In genomic region chr7:4715385-4715770, GRCh38 we compare ENCODE assay signal across 10 cellular contexts. TPM values are rescaled to one million over a fixed set of nuclear protein-coding genes. Genes with fewer than 3 reads are reported as not detected.
DNase-seq lines count a peak whose midpoint lies in the region; ATAC-seq and TF ChIP-seq lines count a peak whose summit lies in the region.
"Had no signal": no experiment of that assay in that cellular context is flagged by ENCODE, and none has a peak within 500 bp of the region (broad histone marks: within the 10 kb centered on the region; RNA-seq: fewer than 3 reads in every experiment).

No MANE protein-coding gene starts in this region.

- H3K27ac Mint-ChIP-seq in MCF 10A (ENCODE audit: low read depth, unreplicated experiment), result peak overlapping the region; percentile 20

- peak overlapping the region; percentile 56 for H3K4me3 Mint-ChIP-seq in MCF 10A (ENCODE audit: unreplicated experiment)

- H3K27me3 Mint-ChIP-seq in MCF 10A (ENCODE audit: insufficient read depth, unreplicated experiment), result no peaks in the 10 kb centered on the region

- no peak overlapping the region for H3K9ac ChIP-seq in liver (ENCODE audit: low read depth in 1 of 2, low read length in 2 of 2)

- DNase-seq in LHCN-M2 (ENCODE audit: low read depth), result peak; percentile 55
- DNase-seq in MCF 10A (ENCODE audit: unreplicated experiment), result peak; percentile 96
- no peak for DNase-seq in NCI-H2227 treated with DMSO at 0.1 percent for 48 hours (lab: John Stamatoyannopoulos, UW)
- DNase-seq in COLO829 (ENCODE audit: low spot score), result no peak
- DNase-seq: PC-3 had no signal

- H3K36me3 Mint-ChIP-seq in MCF 10A (ENCODE audit: insufficient read depth, unreplicated experiment), result peaks cover 52% of the 10 kb centered on the region

- CTCF ChIA-PET in MCF 10A (lab: Yijun Ruan, JAX), result interaction anchor here (0.6 kb wide), 1 partner anchor 72 kb away, joined by 3 read pairs; no protein-coding TSS in a partner anchor

- 40% methylated on average over 15 of the region's 15 CpGs for WGBS in liver

- peaks cover 0 to 4% (median 0%) of the 10 kb centered on the region in 4 donors for H3K36me3 ChIP-seq in liver (ENCODE audit: control insufficient read depth in 4 of 4, insufficient read depth in 3 of 4, low read depth in 1 of 4, low read length in 3 of 4)

- TF ChIP-seq RAD21 in liver (IDR thresholded peaks at IDR 0.05), result peak in 1 of 2 donors; percentile 45

- no TSS peak for BruUV-seq in MCF 10A (replicated peaks; lab: Mats Ljungman, UMichigan)

- H3K4me1 ChIP-seq in liver (ENCODE audit: control insufficient read depth in 4 of 4, insufficient read depth in 4 of 4, low read length in 3 of 4), result peaks cover 7 to 30% (median 23%) of the 10 kb centered on the region in 4 donors

- TF ChIP-seq CTCF in MCF 10A (IDR thresholded peaks at IDR 0.05; ENCODE audit: unreplicated experiment) (no peak), liver (IDR thresholded peaks at IDR 0.05; ENCODE audit: low read depth, low read length, missing input control) (no peak)

- no peaks in the 10 kb centered on the region for H3K27me3 ChIP-seq in liver (ENCODE audit: control insufficient read depth in 4 of 4, insufficient read depth in 4 of 4, low read length in 3 of 4)

- no peaks in the 10 kb centered on the region for H3K9me3 Mint-ChIP-seq in MCF 10A (ENCODE audit: unreplicated experiment)

- peaks cover 20% of the 10 kb centered on the region for H3K4me1 Mint-ChIP-seq in MCF 10A (ENCODE audit: insufficient read depth, unreplicated experiment)

- POLR2A ChIA-PET in MCF 10A (lab: Yijun Ruan, JAX), result interaction anchor here (0.5 to 1.9 kb wide), 14 partner anchors 10 to 1958 kb away, joined by 3 to 13 read pairs (median 4); partner anchors contain the start of gene AP5Z1

- H3K9me3 ChIP-seq in liver (ENCODE audit: control insufficient read depth in 4 of 4, low read length in 3 of 4), result no peaks in the 10 kb centered on the region

- peak overlapping the region; percentile 64 to 81 for H3K27ac ChIP-seq in liver (ENCODE audit: low read depth in 1 of 2, low read length in 2 of 2)
- H3K27ac ChIP-seq in temporal lobe (ENCODE audit: low read depth, low read length), result peak overlapping the region; percentile 27

- ATAC-seq in HG03135 (IDR thresholded peaks at IDR 0.05; ENCODE audit: unreplicated experiment) (no peak), HG02623 (IDR thresholded peaks at IDR 0.05; ENCODE audit: unreplicated experiment) (no peak)
- ATAC-seq: left colon, PC-3 had no signal

- intact Hi-C loops in MCF 10A (cut with micrococcal nuclease), result loop anchor here (2.0 kb wide), 1 partner anchor 29 kb away; no protein-coding TSS in a partner anchor

- no peak overlapping the region for H3K4me3 ChIP-seq in liver (ENCODE audit: low read depth in 1 of 3, low read length in 3 of 3)

TF ChIP-seq in liver, 16 proteins besides CTCF, POLR2A, EP300 and RAD21:
- TF ChIP-seq RXRA (IDR thresholded peaks at IDR 0.05) (peak; percentile 60 to 68), JUND (IDR thresholded peaks at IDR 0.05) (peak; percentile 17 to 60), HNF4A (conservative IDR thresholded peaks at IDR 0.05) (peak; percentile 49 to 53), SP1 (IDR thresholded peaks at IDR 0.05) (peak; percentile 61), ATF3 (IDR thresholded peaks at IDR 0.05) (no peak), YY1 (IDR thresholded peaks at IDR 0.05) (peak; percentile 80), EGR1 (IDR thresholded peaks at IDR 0.05; ENCODE audit: low read depth in 2 of 2) (peak in 1 of 2 donors; percentile 53), TAF1 (conservative IDR thresholded peaks at IDR 0.05) (no peak), GABPA (IDR thresholded peaks at IDR 0.05 in 1 of 2, conservative IDR thresholded peaks at IDR 0.05 in 1 of 2) (peak in 1 of 2 donors; percentile 57)

RNA-seq across cellular contexts. Expression of gene FOXK1, which starts 33.3 kb away (rescaled TPM):
- total RNA-seq in LHCN-M2 (2014; rRNA removed) (19.2 and 20.5 TPM in 2 replicates), MCF 10A (2022) (37.7 and 43.8 TPM in 2 replicates), liver (1 to 10 TPM; 7.5 to 8.5 TPM), temporal lobe (23.4 TPM)
- polyA plus RNA-seq in LHCN-M2 (2012), result 7.1 TPM
- polyA plus RNA-seq in liver, result 1 to 10 TPM; 1.2 to 1.3 TPM

Comparison
In these comparisons a context has a peak if more than half of its experiments do, and no peak if none do; other contexts are left out.
1. DNase-seq: peak in LHCN-M2 (single experiment) and MCF 10A (single experiment); none in NCI-H2227 treated with DMSO at 0.1 percent for 48 hours (single experiment) and COLO829 (single experiment).